ENCODE assay signal across 14 cellular contexts in the genomic region with DNA sequence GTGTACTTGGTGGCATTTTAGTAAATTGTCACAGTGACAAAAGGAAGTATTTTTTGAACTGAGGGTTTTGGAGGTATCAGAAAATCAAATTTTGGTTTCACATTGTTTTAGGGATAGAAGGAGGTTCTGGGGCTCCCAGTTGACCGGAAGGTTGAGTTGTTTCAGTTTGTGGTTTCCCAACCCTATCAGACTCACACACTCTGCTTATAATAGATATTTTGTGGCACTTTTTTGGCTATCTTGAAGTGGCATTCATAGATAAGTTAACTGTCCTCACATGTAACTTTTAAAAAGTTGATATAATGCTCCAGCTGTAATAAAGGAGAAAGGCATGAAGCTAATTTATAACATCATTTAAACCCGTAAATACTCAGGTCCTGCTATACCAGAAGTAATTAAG. TPM values are rescaled to one million over a fixed set of nuclear protein-coding genes. Genes with fewer than 3 reads are reported as not detected.
DNase-seq lines count a peak whose midpoint lies in the region; ATAC-seq and TF ChIP-seq lines count a peak whose summit lies in the region.
"Had no signal": no experiment of that assay in that cellular context is flagged by ENCODE, and none has a peak within 500 bp of the region (broad histone marks: within the 10 kb centered on the region; RNA-seq: fewer than 3 reads in every experiment).

No MANE protein-coding gene starts in this region.

- H3K4ac ChIP-seq in H9 (ENCODE audit: low read depth, low read length), result no peak overlapping the region

- H3K27me3 ChIP-seq in tibial artery (no peaks in the 10 kb centered on the region), H9 (ENCODE audit: insufficient read depth, low read length) (no peaks in the 10 kb centered on the region)
- H3K27me3 ChIP-seq: ascending aorta had no signal

- H4K20me1 ChIP-seq in H9 (ENCODE audit: control insufficient read depth, insufficient read depth, insufficient read length), result peaks cover 2% of the 10 kb centered on the region

- H3K14ac ChIP-seq in H9 (ENCODE audit: insufficient read depth, low read length), result no peak overlapping the region

- no peak overlapping the region for H4K91ac ChIP-seq in H9 (ENCODE audit: insufficient read length, low read depth, low read length)

- no peaks in the 10 kb centered on the region for H3K79me1 ChIP-seq in H9 (ENCODE audit: insufficient read depth, low read depth, low read length, poor library complexity, severe bottlenecking)

- H2BK20ac ChIP-seq in H9 (ENCODE audit: low read depth, low read length, poor library complexity, severe bottlenecking), result no peak overlapping the region

- H2AK5ac ChIP-seq in H9 (ENCODE audit: insufficient read length, low read length), result no peak overlapping the region

- H2BK120ac ChIP-seq in H9 (ENCODE audit: low read depth, low read length, poor library complexity, severe bottlenecking), result no peak overlapping the region

- DNase-seq in GM12865 (ENCODE audit: low read depth) (peak; percentile 50), tibial artery (no peak), NCI-H2171 (lab: John Stamatoyannopoulos, UW) (no peak), H9 (no peak), kidney glomerular epithelial cell (lab: John Stamatoyannopoulos, UW) (no peak)
- DNase-seq in central memory CD8-positive, alpha-beta T cell (ENCODE audit: low spot score in 2 of 2), result no peak
- DNase-seq: Calu3; NCI-H1048; NCI-H774; stimulated activated naive CD8-positive, alpha-beta T cell treated with anti-CD3 and anti-CD28 coated beads, Interleukin-15, amount 100 ng/mL, for 72 hours; WERI-Rb-1 had no signal

- H3K4me3 ChIP-seq in GM12865 (ENCODE audit: low read depth, low read length) (no peak overlapping the region), tibial artery (no peak overlapping the region)
- H3K4me3 ChIP-seq: ascending aorta had no signal

- no peak overlapping the region for H4K5ac ChIP-seq in H9 (ENCODE audit: insufficient read length, low read depth, low read length)

- no peak overlapping the region for H3K18ac ChIP-seq in H9 (ENCODE audit: insufficient read length, low read depth, low read length)

- H3K27ac Mint-ChIP-seq in central memory CD8-positive, alpha-beta T cell (ENCODE audit: low read depth), result peak overlapping the region; percentile 17
- no peak overlapping the region; a peak in 1 of 7 replicates for H3K27ac Mint-ChIP-seq in H9
- H3K27ac Mint-ChIP-seq: stimulated activated naive CD8-positive, alpha-beta T cell treated with anti-CD3 and anti-CD28 coated beads, Interleukin-15, amount 100 ng/mL, for 72 hours had no signal

- H3K36me3 ChIP-seq in tibial artery, result no peaks in the 10 kb centered on the region
- H3K36me3 ChIP-seq: ascending aorta had no signal

- no peak overlapping the region for H3K56ac ChIP-seq in H9 (ENCODE audit: insufficient read length, low read depth, low read length)

- H4K8ac ChIP-seq in H9 (replicated peaks; ENCODE audit: insufficient read length, low read depth, low read length), result no peak overlapping the region

- H3K27ac ChIP-seq in tibial artery (no peak overlapping the region), H9 (ENCODE audit: insufficient read length, low read depth, low read length) (no peak overlapping the region)
- H3K27ac ChIP-seq: ascending aorta, WERI-Rb-1 had no signal

- H3K23ac ChIP-seq in H9 (ENCODE audit: insufficient read length, low read depth, low read length), result no peak overlapping the region

- WGBS in H9 (ENCODE audit: extremely low coverage, insufficient read length, low lambda C conversion rate), result no CpG with 5 or more reads among the region's 2 CpGs

- H3T11ph ChIP-seq in H9 (ENCODE audit: low read length), result no peak overlapping the region

- no peak overlapping the region for H2BK15ac ChIP-seq in H9 (ENCODE audit: low read depth, low read length)

- H3K9me3 ChIP-seq in tibial artery (no peaks in the 10 kb centered on the region), H9 (ENCODE audit: control insufficient read depth, low read depth, low read length) (no peaks in the 10 kb centered on the region)
- H3K9me3 ChIP-seq: ascending aorta had no signal

- no peak overlapping the region for H3K9ac ChIP-seq in H9 (ENCODE audit: extremely low read depth, insufficient read length, low read length)

- H2BK12ac ChIP-seq in H9 (ENCODE audit: insufficient read length, low read depth, low read length), result no peak overlapping the region

- H3K36me3 Mint-ChIP-seq in central memory CD8-positive, alpha-beta T cell (ENCODE audit: insufficient read depth), result peaks cover 5% of the 10 kb centered on the region
- H3K36me3 Mint-ChIP-seq in H9 (ENCODE audit: insufficient read depth in 1 of 3, low read depth in 3 of 3), result peaks cover 0 to 9% (median 4%) of the 10 kb centered on the region in 3 experiments; a peak in 3 of 7 replicates

- no peak overlapping the region for H2AFZ ChIP-seq in H9 (ENCODE audit: low read length)

- H3K79me2 ChIP-seq in H9 (ENCODE audit: insufficient read depth, low read length), result peaks cover 18% of the 10 kb centered on the region; the same call in 1 of the 2 replicates

- H3K4me1 Mint-ChIP-seq in central memory CD8-positive, alpha-beta T cell, result peaks cover 46% of the 10 kb centered on the region
- peaks cover 12 to 15% of the 10 kb centered on the region in 2 experiments for H3K4me1 Mint-ChIP-seq in H9

- H3K9me3 Mint-ChIP-seq in central memory CD8-positive, alpha-beta T cell, result no peaks in the 10 kb centered on the region
- H3K9me3 Mint-ChIP-seq in H9, result no peaks in the 10 kb centered on the region
- H3K9me3 Mint-ChIP-seq: stimulated activated naive CD8-positive, alpha-beta T cell treated with anti-CD3 and anti-CD28 coated beads, Interleukin-15, amount 100 ng/mL, for 72 hours had no signal

- H3K4me3 Mint-ChIP-seq in central memory CD8-positive, alpha-beta T cell, result no peak overlapping the region
- H3K4me3 Mint-ChIP-seq in H9, result no peak overlapping the region

- no peaks in the 10 kb centered on the region for H3K23me2 ChIP-seq in H9 (ENCODE audit: insufficient read length, low read depth, low read length, poor library complexity, severe bottlenecking)

- H2BK5ac ChIP-seq in H9 (ENCODE audit: insufficient read length, low read length), result no peak overlapping the region

- ATAC-seq in GM21529 (IDR thresholded peaks at IDR 0.05; ENCODE audit: unreplicated experiment), result peak; percentile 66
- ATAC-seq in HG03442 (IDR thresholded peaks at IDR 0.05; ENCODE audit: unreplicated experiment), result peak; percentile 77
- ATAC-seq in central memory CD8-positive, alpha-beta T cell (replicated peaks; ENCODE audit: extremely low read depth, poor library complexity, severe bottlenecking), result no peak
- ATAC-seq: stimulated activated naive CD8-positive, alpha-beta T cell treated with anti-CD3 and anti-CD28 coated beads, Interleukin-15, amount 100 ng/mL, for 72 hours had no signal

- H3K27me3 Mint-ChIP-seq in central memory CD8-positive, alpha-beta T cell, result no peaks in the 10 kb centered on the region
- H3K27me3 Mint-ChIP-seq in H9 (ENCODE audit: low read depth), result no peaks in the 10 kb centered on the region
- H3K27me3 Mint-ChIP-seq: stimulated activated naive CD8-positive, alpha-beta T cell treated with anti-CD3 and anti-CD28 coated beads, Interleukin-15, amount 100 ng/mL, for 72 hours had no signal

- intact Hi-C loops in tibial artery (cut with DNase I; ENCODE audit: low total_unique reads), result no loop called here

- H3K4me2 ChIP-seq in H9 (ENCODE audit: insufficient read depth, insufficient read length, low read length), result no peak overlapping the region

- no peak for TF ChIP-seq CTCF in GM12865 (IDR thresholded peaks at IDR 0.05; ENCODE audit: insufficient read depth, low read depth, low read length, missing control alignments)
- no peak for TF ChIP-seq CTCF in tibial artery (IDR thresholded peaks at IDR 0.05)
- TF ChIP-seq CTCF in H9 (conservative IDR thresholded peaks at IDR 0.05), result no peak

- H3K4me1 ChIP-seq in tibial artery (peaks cover 0 to 22% (median 5%) of the 10 kb centered on the region in 4 donors), H9 (ENCODE audit: insufficient read depth, low read length) (no peaks in the 10 kb centered on the region)

RNA-seq across cellular contexts. Expression of gene ARMC8, which starts 12.7 kb away (rescaled TPM):
- total RNA-seq in H9 (2021), result 54.7 and 63.6 TPM in 2 replicates

RNA-seq across cellular contexts. Expression of gene DBR1, which starts 25.1 kb away (rescaled TPM):
- total RNA-seq in H9 (2021), result 20.8 and 21.6 TPM in 2 replicates
